8 cellular contexts compared by ENCODE assay signal in the genomic region with DNA sequence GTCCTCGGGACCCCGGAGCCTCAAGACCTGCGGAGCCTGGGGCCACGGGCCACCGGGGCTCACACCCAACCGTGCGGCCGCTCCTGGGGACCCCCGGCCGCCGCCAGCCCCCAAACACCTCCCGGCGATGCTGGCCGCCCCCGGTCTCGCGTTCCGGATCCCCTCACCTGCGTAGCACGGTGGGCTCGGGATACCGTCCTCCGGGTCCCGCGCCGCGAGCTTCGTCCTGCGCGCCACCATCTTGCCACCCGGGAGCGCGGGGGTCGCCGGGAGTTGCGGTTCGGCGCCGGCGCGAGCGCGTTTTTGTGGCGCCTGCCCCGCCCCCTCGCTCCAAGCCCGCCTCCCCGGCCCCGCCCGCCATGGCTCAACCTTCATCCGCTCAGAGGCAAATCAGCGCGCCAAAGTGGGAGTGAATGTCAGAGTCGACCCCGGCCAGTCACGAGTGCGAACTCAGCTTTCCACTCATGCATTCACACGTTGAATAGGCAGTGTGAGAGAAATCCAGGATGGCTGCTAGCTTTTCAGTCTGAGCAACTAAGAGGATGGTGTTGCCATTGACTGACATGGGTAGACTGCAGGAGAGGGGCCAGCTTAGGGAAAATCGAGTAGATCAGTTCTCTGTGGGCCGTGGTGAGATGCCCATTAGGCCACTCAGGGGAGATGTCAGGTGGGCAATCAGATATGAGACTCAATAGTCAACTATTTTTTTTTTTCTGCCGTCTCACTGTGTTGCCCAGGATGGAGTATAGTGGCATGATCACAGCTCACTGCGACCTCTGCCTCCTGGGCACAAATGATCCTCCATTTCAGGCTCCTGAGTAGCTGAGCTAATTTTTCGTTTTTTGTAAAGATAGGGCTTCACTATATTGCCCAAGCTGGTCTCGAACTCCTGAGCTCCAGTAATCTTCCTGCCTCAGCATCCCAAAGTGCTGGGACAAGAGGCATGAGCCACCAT. TPM values are rescaled to one million over a fixed set of nuclear protein-coding genes. Genes with fewer than 3 reads are reported as not detected.
DNase-seq lines count a peak whose midpoint lies in the region; ATAC-seq lines count a peak whose summit lies in the region.

No MANE protein-coding gene starts in this region.

- ATAC-seq in HG03432 (IDR thresholded peaks at IDR 0.05; ENCODE audit: unreplicated experiment), result peak; percentile 60

- peak; percentile 9 to 42 for DNase-seq in NCI-H187 (lab: John Stamatoyannopoulos, UW)
- DNase-seq in NCI-H187 treated with DMSO at 0.1 percent for 48 hours (lab: John Stamatoyannopoulos, UW), result no peak
- DNase-seq in NOMO-1 treated with DMSO at 0.1 percent for 48 hours (lab: John Stamatoyannopoulos, UW; ENCODE audit: unreplicated experiment), result peak; percentile 56
- peak; percentile 94 for DNase-seq in activated CD8-positive, alpha-beta memory T cell treated with anti-CD3 and anti-CD28 coated beads, Interleukin-2, amount 50 U/mL, for 48 hours
- no peak for DNase-seq in epithelial cell of prostate (ENCODE audit: low read depth, low spot score)
- peak; percentile 75 for DNase-seq in mucosa of gallbladder (ENCODE audit: low spot score)
- DNase-seq in stimulated activated CD8-positive, alpha-beta memory T cell treated with anti-CD3 and anti-CD28 coated beads, Interleukin-2, amount 100 ng/mL, for 48 hours (ENCODE audit: low read depth in 2 of 2), result peak; percentile 81 to 82

- peak overlapping the region; percentile 66 for H3K27ac ChIP-seq in epithelial cell of prostate

RNA-seq across cellular contexts. Expression of gene SERHL2, which starts 28.3 kb away (rescaled TPM):
- total RNA-seq in mucosa of gallbladder, result 2.9 TPM

RNA-seq across cellular contexts. Expression of gene POLDIP3, which starts 32.6 kb away (rescaled TPM):
- 75.8 TPM for total RNA-seq in mucosa of gallbladder

RNA-seq across cellular contexts. Expression of gene ATP5MGL, which starts 58.4 kb away (rescaled TPM):
- 1.7 TPM for total RNA-seq in mucosa of gallbladder

Comparison
In these comparisons a context has a peak if more than half of its experiments do, and no peak if none do; other contexts are left out.
1. DNase-seq: peak in NCI-H187 (2 of 2), NOMO-1 treated with DMSO at 0.1 percent for 48 hours (single experiment), activated CD8-positive, alpha-beta memory T cell treated with anti-CD3 and anti-CD28 coated beads, Interleukin-2, amount 50 U/mL, for 48 hours (single experiment), mucosa of gallbladder (single experiment) and stimulated activated CD8-positive, alpha-beta memory T cell treated with anti-CD3 and anti-CD28 coated beads, Interleukin-2, amount 100 ng/mL, for 48 hours (2 of 2); none in NCI-H187 treated with DMSO at 0.1 percent for 48 hours (single experiment) and epithelial cell of prostate (single experiment).